ENCODE assay signal across 26 cellular contexts in genomic region chr11:6541356-6541755, GRCh38.
"Had no signal": no experiment of that assay in that cellular context is flagged by ENCODE, and none has a peak within 500 bp of the region (broad histone marks: within the 10 kb centered on the region; RNA-seq: fewer than 3 reads in every experiment).

No MANE protein-coding gene starts in this region.

- ATAC-seq: activated CD8-positive, alpha-beta memory T cell treated with anti-CD3 and anti-CD28 coated beads, Interleukin-2, amount 10 ng/mL, durations not matched to agents 7 days and 5 days; activated naive CD8-positive, alpha-beta T cell treated with anti-CD3 and anti-CD28 coated beads, Interleukin-2, amount 50 U/mL, for 24 hours; K562; Panc1 had no signal

- H3K27ac ChIP-seq: SJCRH30, SK-N-MC, WERI-Rb-1 had no signal

- DNase-seq: activated CD4-positive, alpha-beta memory T cell treated with anti-CD3 and anti-CD28 coated beads, Interleukin-2, amount 10 ng/mL, durations not matched to agents 7 days and 5 days; activated CD4-positive, alpha-beta T cell treated with anti-CD3 and anti-CD28 coated beads for 1 hour; activated CD4-positive, alpha-beta T cell treated with anti-CD3 and anti-CD28 coated beads for 48 hours; activated CD4-positive, CD25-positive, alpha-beta regulatory T cell; activated CD8-positive, alpha-beta memory T cell treated with anti-CD3 and anti-CD28 coated beads for 24 hours; activated CD8-positive, alpha-beta memory T cell treated with anti-CD3 and anti-CD28 coated beads, Interleukin-2, amount 10 ng/mL, durations not matched to agents 7 days and 5 days; activated CD8-positive, alpha-beta memory T cell treated with anti-CD3 and anti-CD28 coated beads, Interleukin-2, amount 50 U/mL, for 48 hours; activated effector memory CD4-positive, alpha-beta T cell treated with Interleukin-2 at 50 U/mL for 16 hours; activated naive CD4-positive, alpha-beta T cell treated with anti-CD3 and anti-CD28 coated beads, Interleukin-2, amount 10 ng/mL, durations not matched to agents 7 days and 5 days; activated naive CD8-positive, alpha-beta T cell treated with anti-CD3 and anti-CD28 coated beads, Interleukin-2, amount 50 U/mL, for 24 hours; activated T-cell treated with anti-CD3 and anti-CD28 coated beads, Interleukin-2, amount 50 U/mL, for 48 hours; aorta; NCI-H1105; NCI-H1436; NCI-H1694; NCI-H1930; NCI-H2081 treated with DMSO at 0.1 percent for 48 hours; NCI-H226; NCI-H446 treated with DMSO at 0.1 percent for 48 hours; NCI-H524; SHP77; SJCRH30; WERI-Rb-1 had no signal
